14 cellular contexts compared by ENCODE assay signal in the genomic region with DNA sequence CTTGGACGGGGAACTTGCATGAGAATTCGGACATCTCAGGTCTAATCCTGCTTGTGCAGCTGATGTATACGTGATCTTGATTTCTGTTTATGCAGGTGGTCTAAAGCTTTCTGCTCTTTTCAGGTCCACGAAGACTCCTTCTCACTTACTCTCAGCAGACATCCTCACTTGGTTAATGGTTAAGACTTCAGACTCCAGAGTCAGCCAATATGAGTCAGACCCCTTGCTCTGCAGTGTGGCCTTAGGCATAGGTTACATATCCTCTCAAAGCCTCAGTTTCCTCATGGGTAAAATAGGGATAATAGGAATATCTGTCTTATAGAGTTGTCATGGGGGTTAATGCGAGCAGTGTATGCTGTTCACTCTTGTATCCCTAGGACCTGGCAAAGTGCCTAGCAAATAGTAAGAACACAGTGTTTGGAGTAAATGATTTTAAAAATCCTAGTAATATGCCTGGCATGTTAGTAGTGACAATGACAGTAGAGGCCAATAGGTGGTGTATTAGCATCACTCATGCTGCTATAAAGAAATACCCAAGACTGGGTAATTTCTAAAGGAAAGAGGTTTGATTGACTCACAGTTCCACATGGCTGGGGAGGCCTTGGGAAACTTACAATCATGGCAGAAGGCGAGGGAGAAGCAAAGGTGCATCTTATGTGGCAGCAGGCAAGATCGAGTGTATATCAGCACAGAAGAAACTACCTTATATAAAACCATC. TPM values are rescaled to one million over a fixed set of nuclear protein-coding genes. Genes with fewer than 3 reads are reported as not detected.
DNase-seq lines count a peak whose midpoint lies in the region; ATAC-seq and TF ChIP-seq lines count a peak whose summit lies in the region.
"Had no signal": no experiment of that assay in that cellular context is flagged by ENCODE, and none has a peak within 500 bp of the region (broad histone marks: within the 10 kb centered on the region; RNA-seq: fewer than 3 reads in every experiment).

No MANE protein-coding gene starts in this region.

- no peak overlapping the region for H2BK12ac ChIP-seq in mesenchymal stem cell (ENCODE audit: low read length in 2 of 2)

- no peak overlapping the region for H2BK5ac ChIP-seq in IMR-90 (ENCODE audit: low read depth, low read length, poor library complexity, severe bottlenecking)
- H2BK5ac ChIP-seq in mesenchymal stem cell (ENCODE audit: low read depth, low read length, poor library complexity, severe bottlenecking): no peak overlapping the region

- no peak overlapping the region for H2AK9ac ChIP-seq in IMR-90 (replicated peaks; ENCODE audit: low read depth, low read length, poor library complexity)

- 100% methylated on average over 1 of the region's 7 CpGs; no CpG with 5 or more reads in 1 of the 2 experiments for WGBS in IMR-90 (ENCODE audit: extremely low coverage in 2 of 2, insufficient read length in 1 of 2), 2 experiments
- WGBS in mesenchymal stem cell: 97% methylated on average over 7 of the region's 7 CpGs

- intact Hi-C loops in Caco-2 (cut with micrococcal nuclease; ENCODE audit: unreplicated experiment): loop anchor here (2.0 kb wide), 1 partner anchor 253 kb away; no protein-coding TSS in a partner anchor
- intact Hi-C loops in IMR-90 (cut with micrococcal nuclease): no loop called here

- no peak overlapping the region for H3K18ac ChIP-seq in IMR-90 (ENCODE audit: low read depth, low read length)
- no peak overlapping the region for H3K18ac ChIP-seq in mesenchymal stem cell (ENCODE audit: low read depth in 1 of 2, low read length in 2 of 2)

- no peak overlapping the region for H3K4ac ChIP-seq in IMR-90 (ENCODE audit: low read depth, low read length)
- no peak overlapping the region for H3K4ac ChIP-seq in mesenchymal stem cell (ENCODE audit: low read depth in 1 of 2, low read length in 2 of 2)

- H3K4me1 ChIP-seq in Caco-2 (no peaks in the 10 kb centered on the region), IMR-90 (ENCODE audit: control insufficient read depth, insufficient read depth, low read length) (peaks cover 3% of the 10 kb centered on the region; the same call in 1 of the 2 replicates), mesenchymal stem cell (ENCODE audit: control insufficient read depth, insufficient read depth, low read depth, low read length) (peaks cover 4% of the 10 kb centered on the region)
- H3K4me1 ChIP-seq: esophagus squamous epithelium, left lung, Peyer's patch, vagina had no signal

- H3K36me3 ChIP-seq in Caco-2 (ENCODE audit: control insufficient read depth, insufficient read depth, low read length) (peaks cover 10% of the 10 kb centered on the region), IMR-90 (ENCODE audit: control insufficient read depth, insufficient read depth, low read length) (peaks cover 53% of the 10 kb centered on the region), mesenchymal stem cell (ENCODE audit: control insufficient read depth in 1 of 2, insufficient read depth in 2 of 2, low read depth in 1 of 2, low read length in 2 of 2) (peaks cover 14 to 97% of the 10 kb centered on the region in 2 experiments)

- H3K4me3 ChIP-seq in Caco-2 (ENCODE audit: low read depth, low read length) (no peak overlapping the region), IMR-90 (ENCODE audit: insufficient read depth, low read depth, low read length) (no peak overlapping the region), astrocyte of the spinal cord (ENCODE audit: low read depth, low read length) (no peak overlapping the region), mesenchymal stem cell (ENCODE audit: insufficient read depth in 1 of 2, low read depth in 1 of 2, low read length in 2 of 2) (no peak overlapping the region)
- H3K4me3 ChIP-seq: esophagus squamous epithelium, left lung, Peyer's patch, vagina had no signal

- no peak overlapping the region for H2AFZ ChIP-seq in IMR-90 (replicated peaks; ENCODE audit: low read length, poor library complexity)
- H2AFZ ChIP-seq in mesenchymal stem cell (ENCODE audit: low read depth, low read length): no peak overlapping the region

- TF ChIP-seq CTCF in Caco-2 (IDR thresholded peaks at IDR 0.05; ENCODE audit: insufficient read depth in 1 of 2, low read depth in 1 of 2, low read length in 1 of 2, severe bottlenecking in 1 of 2, unreplicated experiment in 1 of 2): peak; percentile 16 to 18
- 0 out of 2 replicates have a peak, but pooled peaks have one; percentile 27 for TF ChIP-seq CTCF in IMR-90 (conservative IDR thresholded peaks at IDR 0.05; ENCODE audit: low read depth, low read length)
- peak; percentile 9 for TF ChIP-seq CTCF in astrocyte of the spinal cord (IDR thresholded peaks at IDR 0.05; ENCODE audit: low read depth, low read length)

- DNase-seq in Caco-2 (no peak), IMR-90 (peak; percentile 24), astrocyte of the spinal cord (ENCODE audit: low read depth, low spot score) (no peak), mesenchymal stem cell (peak; percentile 37), SHP77 (lab: John Stamatoyannopoulos, UW) (no peak), NCI-H2171 (lab: John Stamatoyannopoulos, UW) (no peak), HEK293T (ENCODE audit: extremely low spot score) (no peak)
- DNase-seq: anterior cingulate cortex, esophagus squamous epithelium, left lung, NCI-H1105, Peyer's patch had no signal

- POLR2A ChIA-PET in Caco-2 (lab: Charles Lee): no interaction called here
- POLR2A ChIA-PET in IMR-90 (lab: Charles Lee; ENCODE audit: unreplicated experiment): no interaction called here
- POLR2A ChIA-PET in HEK293T (lab: Yijun Ruan, JAX): no interaction called here

- H3K79me1 ChIP-seq in IMR-90 (ENCODE audit: low read depth in 1 of 2, low read length in 2 of 2): peaks cover 29 to 52% of the 10 kb centered on the region in 2 experiments
- peaks cover 14% of the 10 kb centered on the region for H3K79me1 ChIP-seq in mesenchymal stem cell (replicated peaks; ENCODE audit: low read length, poor library complexity, severe bottlenecking)

- H3K56ac ChIP-seq in IMR-90 (ENCODE audit: extremely low read depth, insufficient read depth, low read length): no peak overlapping the region

- H4K20me1 ChIP-seq in IMR-90 (ENCODE audit: insufficient read depth, low read length): peaks cover 9% of the 10 kb centered on the region; the same call in 1 of the 2 replicates

- H3K9me3 Mint-ChIP-seq in Caco-2 (ENCODE audit: unreplicated experiment): no peaks in the 10 kb centered on the region

- H4K8ac ChIP-seq in IMR-90 (ENCODE audit: low read depth in 2 of 2, low read length in 2 of 2): no peak overlapping the region
- H4K8ac ChIP-seq in mesenchymal stem cell (ENCODE audit: low read length): no peak overlapping the region

- CTCF ChIA-PET in Caco-2 (lab: Charles Lee) (no interaction called here), IMR-90 (lab: Yijun Ruan, JAX) (no interaction called here), HEK293T (lab: Yijun Ruan, JAX) (no interaction called here)

- H2BK15ac ChIP-seq in IMR-90 (ENCODE audit: low read depth, low read length) (no peak overlapping the region), mesenchymal stem cell (ENCODE audit: low read depth, poor library complexity, severe bottlenecking) (no peak overlapping the region)

- H2BK20ac ChIP-seq in IMR-90 (ENCODE audit: low read depth, low read length): no peak overlapping the region

- no peak overlapping the region for H3K14ac ChIP-seq in IMR-90 (replicated peaks; ENCODE audit: low read depth, low read length)
- no peak overlapping the region for H3K14ac ChIP-seq in mesenchymal stem cell (ENCODE audit: low read length in 2 of 2)

- H4K5ac ChIP-seq in IMR-90 (ENCODE audit: low read depth, low read length): no peak overlapping the region

- H3K23ac ChIP-seq in IMR-90 (ENCODE audit: low read depth, low read length): no peak overlapping the region
- no peak overlapping the region for H3K23ac ChIP-seq in mesenchymal stem cell (ENCODE audit: low read length in 2 of 2)

- no peak for TF ChIP-seq POLR2A in IMR-90 (IDR thresholded peaks at IDR 0.05; ENCODE audit: low read depth, low read length)

- no peaks in the 10 kb centered on the region for H3K27me3 Mint-ChIP-seq in Caco-2 (ENCODE audit: insufficient read depth, unreplicated experiment)

- in situ Hi-C loops in IMR-90 (cut with MboI; ENCODE audit: low sequenced_read_pairs) (no loop called here), astrocyte of the spinal cord (cut with HindIII; ENCODE audit: low sequenced_read_pairs) (no loop called here)

- H2AK5ac ChIP-seq in IMR-90 (ENCODE audit: low read depth, low read length) (no peak overlapping the region), mesenchymal stem cell (ENCODE audit: low read length, severe bottlenecking) (no peak overlapping the region)

- H3K36me3 Mint-ChIP-seq in Caco-2 (ENCODE audit: insufficient read depth, unreplicated experiment): peaks cover 55% of the 10 kb centered on the region

- H3K27ac Mint-ChIP-seq in Caco-2 (ENCODE audit: unreplicated experiment): no peak overlapping the region

- H2BK120ac ChIP-seq in IMR-90 (ENCODE audit: low read depth, low read length): no peak overlapping the region
- no peak overlapping the region for H2BK120ac ChIP-seq in mesenchymal stem cell (ENCODE audit: low read depth, low read length)

- no peak overlapping the region for H3K9ac ChIP-seq in IMR-90 (ENCODE audit: low read depth, low read length)
- H3K9ac ChIP-seq in mesenchymal stem cell (ENCODE audit: low read length): no peak overlapping the region

- no TSS peak for BruUV-seq in Caco-2 (replicated peaks; lab: Mats Ljungman, UMichigan)
- BruUV-seq in IMR-90 (replicated peaks; lab: Mats Ljungman, UMichigan): no TSS peak

- 0 out of 2 replicates have a peak, but pooled peaks cover 10% of the 10 kb centered on the region for H3K9me1 ChIP-seq in IMR-90 (ENCODE audit: insufficient read depth, low read length)

- peak; percentile 68 for ATAC-seq in IMR-90 (ENCODE audit: low read depth)
- ATAC-seq: activated CD4-positive, CD25-positive, alpha-beta regulatory T cell treated with anti-CD3 and anti-CD28 coated beads, Interleukin-2, amount 50 U/mL, for 24 hours; left lung had no signal

- H3K4me1 Mint-ChIP-seq in Caco-2 (ENCODE audit: low read depth, unreplicated experiment): peaks cover 6% of the 10 kb centered on the region

- no peak overlapping the region for H3K4me3 Mint-ChIP-seq in Caco-2 (ENCODE audit: unreplicated experiment)

- H3K27me3 ChIP-seq in Caco-2 (replicated peaks; ENCODE audit: control insufficient read depth, insufficient read depth, low read length) (no peaks in the 10 kb centered on the region), IMR-90 (ENCODE audit: control insufficient read depth, insufficient read depth, low read length) (no peaks in the 10 kb centered on the region), mesenchymal stem cell (ENCODE audit: control insufficient read depth in 1 of 2, insufficient read depth in 1 of 2, low read length in 2 of 2) (no peaks in the 10 kb centered on the region)
- H3K27me3 ChIP-seq: esophagus squamous epithelium, left lung, Peyer's patch, vagina had no signal

- H4K91ac ChIP-seq in IMR-90 (ENCODE audit: insufficient read depth, low read depth, low read length) (no peak overlapping the region), mesenchymal stem cell (ENCODE audit: low read length) (no peak overlapping the region)

- H3K9me3 ChIP-seq in Caco-2 (no peaks in the 10 kb centered on the region), IMR-90 (ENCODE audit: control insufficient read depth, insufficient read depth, low read length) (no peaks in the 10 kb centered on the region), mesenchymal stem cell (ENCODE audit: control insufficient read depth, low read length) (no peaks in the 10 kb centered on the region)
- H3K9me3 ChIP-seq: esophagus squamous epithelium, left lung, Peyer's patch, vagina had no signal

- H3K27ac ChIP-seq in IMR-90 (ENCODE audit: insufficient read depth, low read length) (no peak overlapping the region), mesenchymal stem cell (ENCODE audit: low read length, poor library complexity, severe bottlenecking) (peak overlapping the region; percentile 63)
- H3K27ac ChIP-seq: esophagus squamous epithelium, left lung, Peyer's patch, vagina had no signal

- dilution Hi-C loops in IMR-90 (cut with HindIII; ENCODE audit: low sequenced_read_pairs, unreplicated experiment): no loop called here

- H3K4me2 ChIP-seq in IMR-90 (ENCODE audit: low read depth, low read length): no peak overlapping the region
- H3K4me2 ChIP-seq in mesenchymal stem cell (ENCODE audit: low read length, poor library complexity, severe bottlenecking): no peak overlapping the region

- peak; percentile 31; the same call in 1 of the 2 replicates for TF ChIP-seq RAD21 in IMR-90 (IDR thresholded peaks at IDR 0.05; ENCODE audit: low read length)

RNA-seq across cellular contexts. Expression of gene XRCC5, which starts 42.3 kb away (rescaled TPM):
- total RNA-seq in Caco-2 (2022) (319 and 333 TPM in 2 replicates), IMR-90 (2012; rRNA removed) (352 and 509 TPM in 2 replicates)
- polyA plus RNA-seq in IMR-90 (2012; rRNA removed): 144 and 156 TPM in 2 replicates
- 103 and 426 TPM in 2 replicates for polyA plus RNA-seq in IMR-90 (2012; cell fraction: cytosol; rRNA removed)
- 65.1 and 146 TPM in 2 replicates for polyA plus RNA-seq in IMR-90 (2012; cell fraction: nucleus; rRNA removed; ENCODE audit: low replicate concordance)
- 151 TPM for polyA plus RNA-seq in mesenchymal stem cell (2013, experiment 1 of 2)
- polyA plus RNA-seq in mesenchymal stem cell (2013, experiment 2 of 2): 150 TPM

Comparison
In these comparisons a context has a peak if more than half of its experiments do, and no peak if none do; other contexts are left out.
1. DNase-seq: peak in IMR-90 (single experiment) and mesenchymal stem cell (single experiment); none in Caco-2 (0 of 2), astrocyte of the spinal cord (single experiment), SHP77 (0 of 2), NCI-H2171 (single experiment) and HEK293T (single experiment).
2. Peak in every context shown above with its lines, with median percentiles within 50 percentile points of each other: CTCF ChIP-seq.